In the genomic region with DNA sequence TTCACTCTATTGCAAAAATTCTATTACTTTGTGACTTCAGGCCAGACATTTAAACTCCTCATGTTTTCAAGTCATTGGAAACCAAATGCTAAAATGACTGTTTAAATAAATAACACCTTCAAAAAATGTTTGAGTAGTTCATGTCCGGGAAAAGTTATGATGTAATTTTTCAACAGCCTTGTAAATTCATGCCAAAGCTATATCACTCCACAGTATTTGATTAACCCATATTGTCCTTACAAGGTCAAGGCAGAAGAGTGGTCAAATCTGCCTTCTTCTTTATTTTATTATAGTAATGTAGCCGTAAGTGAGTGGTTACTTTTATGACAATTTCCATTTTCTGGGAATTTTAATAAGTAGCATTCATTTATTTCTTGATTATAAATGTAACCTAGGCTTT, we compare ENCODE assay signal across 7 cellular contexts.
"Had no signal": no experiment of that assay in that cellular context is flagged by ENCODE, and none has a peak within 500 bp of the region (broad histone marks: within the 10 kb centered on the region; RNA-seq: fewer than 3 reads in every experiment).

No MANE protein-coding gene starts in this region.

- H3K4me3 Mint-ChIP-seq: IgD-negative memory B cell had no signal

- H3K36me3 Mint-ChIP-seq: IgD-negative memory B cell had no signal

- H3K4me1 Mint-ChIP-seq: IgD-negative memory B cell had no signal

- ATAC-seq: HepG2, K562 had no signal

- H3K4me3 ChIP-seq: K562 had no signal

- DNase-seq: IMR-90, KBM-7, KG1 had no signal

- H3K27ac Mint-ChIP-seq: IgD-negative memory B cell had no signal

- H3K27ac ChIP-seq: HL-60 had no signal
